1 cellular context compared by ENCODE assay signal in the genomic region with DNA sequence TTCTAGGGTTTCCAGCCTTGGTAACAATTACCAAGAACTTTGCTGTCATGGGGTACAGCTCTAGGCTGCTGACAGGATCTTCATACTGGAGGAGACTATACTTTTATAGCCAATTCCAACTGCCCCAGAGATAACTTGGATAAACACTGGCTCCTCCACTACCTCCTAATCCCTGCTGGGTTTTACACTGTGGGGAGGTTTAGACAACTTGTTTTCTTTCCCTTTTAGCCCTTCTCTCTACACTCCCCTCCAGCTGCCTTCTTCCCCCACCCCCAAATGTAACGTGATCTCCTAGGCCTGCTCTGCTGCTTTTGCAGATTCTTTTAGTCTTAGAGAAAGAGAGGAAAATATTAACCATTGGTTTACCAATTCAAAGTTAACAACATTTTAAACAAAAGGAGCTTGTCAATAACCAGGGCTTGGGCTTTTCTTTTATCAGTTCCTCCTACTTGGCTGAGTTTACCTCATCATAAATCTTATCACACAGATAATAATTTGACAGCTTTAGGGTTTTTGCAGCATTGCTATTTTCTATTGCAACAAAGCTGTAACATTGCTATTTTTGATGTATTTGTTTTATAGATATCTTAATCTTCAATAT.
TF ChIP-seq lines count a peak whose summit lies in the region.

No MANE protein-coding gene starts in this region.

TF ChIP-seq in HepG2, 621 proteins besides CTCF, POLR2A, EP300 and RAD21 (continued from another document):
- TF ChIP-seq, protein P1, sequence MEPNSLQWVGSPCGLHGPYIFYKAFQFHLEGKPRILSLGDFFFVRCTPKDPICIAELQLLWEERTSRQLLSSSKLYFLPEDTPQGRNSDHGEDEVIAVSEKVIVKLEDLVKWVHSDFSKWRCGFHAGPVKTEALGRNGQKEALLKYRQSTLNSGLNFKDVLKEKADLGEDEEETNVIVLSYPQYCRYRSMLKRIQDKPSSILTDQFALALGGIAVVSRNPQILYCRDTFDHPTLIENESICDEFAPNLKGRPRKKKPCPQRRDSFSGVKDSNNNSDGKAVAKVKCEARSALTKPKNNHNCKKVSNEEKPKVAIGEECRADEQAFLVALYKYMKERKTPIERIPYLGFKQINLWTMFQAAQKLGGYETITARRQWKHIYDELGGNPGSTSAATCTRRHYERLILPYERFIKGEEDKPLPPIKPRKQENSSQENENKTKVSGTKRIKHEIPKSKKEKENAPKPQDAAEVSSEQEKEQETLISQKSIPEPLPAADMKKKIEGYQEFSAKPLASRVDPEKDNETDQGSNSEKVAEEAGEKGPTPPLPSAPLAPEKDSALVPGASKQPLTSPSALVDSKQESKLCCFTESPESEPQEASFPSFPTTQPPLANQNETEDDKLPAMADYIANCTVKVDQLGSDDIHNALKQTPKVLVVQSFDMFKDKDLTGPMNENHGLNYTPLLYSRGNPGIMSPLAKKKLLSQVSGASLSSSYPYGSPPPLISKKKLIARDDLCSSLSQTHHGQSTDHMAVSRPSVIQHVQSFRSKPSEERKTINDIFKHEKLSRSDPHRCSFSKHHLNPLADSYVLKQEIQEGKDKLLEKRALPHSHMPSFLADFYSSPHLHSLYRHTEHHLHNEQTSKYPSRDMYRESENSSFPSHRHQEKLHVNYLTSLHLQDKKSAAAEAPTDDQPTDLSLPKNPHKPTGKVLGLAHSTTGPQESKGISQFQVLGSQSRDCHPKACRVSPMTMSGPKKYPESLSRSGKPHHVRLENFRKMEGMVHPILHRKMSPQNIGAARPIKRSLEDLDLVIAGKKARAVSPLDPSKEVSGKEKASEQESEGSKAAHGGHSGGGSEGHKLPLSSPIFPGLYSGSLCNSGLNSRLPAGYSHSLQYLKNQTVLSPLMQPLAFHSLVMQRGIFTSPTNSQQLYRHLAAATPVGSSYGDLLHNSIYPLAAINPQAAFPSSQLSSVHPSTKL (CRISPR knock-in tag; IDR thresholded peaks at IDR 0.05): 0 out of 2 replicates have a peak, but pooled peaks have one; percentile 7
- TF ChIP-seq ARNTL (CRISPR knock-in tag; IDR thresholded peaks at IDR 0.05): no peak
- TF ChIP-seq ZNF652 (CRISPR knock-in tag; IDR thresholded peaks at IDR 0.05; ENCODE audit: borderline replicate concordance, low read depth): peak; percentile 91
